ENCODE assay signal across 16 cellular contexts in the genomic region with DNA sequence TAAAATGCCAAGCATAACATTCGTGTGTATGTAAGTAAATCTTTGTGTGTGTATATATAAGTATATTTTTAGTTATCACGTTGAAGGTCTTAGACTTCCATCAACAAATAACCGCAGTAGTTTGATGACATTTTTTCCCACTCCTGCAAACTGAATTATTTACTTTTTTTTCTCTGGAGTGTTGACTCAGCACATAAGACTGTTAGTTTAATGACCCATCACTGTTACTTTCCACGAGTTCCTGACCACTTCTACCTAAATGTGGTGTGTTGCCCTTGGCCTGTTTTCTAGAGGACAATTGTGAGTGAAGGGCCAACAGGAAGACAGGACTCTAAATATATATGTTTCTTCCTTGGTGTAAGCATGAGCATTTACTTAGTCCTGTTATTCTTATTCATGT.
DNase-seq lines count a peak whose midpoint lies in the region; FAIRE-seq and TF ChIP-seq lines count a peak whose summit lies in the region.
"Had no signal": no experiment of that assay in that cellular context is flagged by ENCODE, and none has a peak within 500 bp of the region (broad histone marks: within the 10 kb centered on the region; RNA-seq: fewer than 3 reads in every experiment).

No MANE protein-coding gene starts in this region.

- H3K27me3 ChIP-seq in astrocyte (ENCODE audit: insufficient read depth, low read length), result no peaks in the 10 kb centered on the region
- no peaks in the 10 kb centered on the region for H3K27me3 ChIP-seq in suprapubic skin

- WGBS in suprapubic skin, result 61% methylated on average over 4 of the region's 4 CpGs

- H2AFZ ChIP-seq in astrocyte (ENCODE audit: low read depth, low read length), result no peak overlapping the region

- H3K27ac Mint-ChIP-seq in astrocyte (ENCODE audit: unreplicated experiment), result no peak overlapping the region
- H3K27ac Mint-ChIP-seq: progenitor cell of endocrine pancreas had no signal

- peaks cover 5% of the 10 kb centered on the region for H3K36me3 ChIP-seq in astrocyte (ENCODE audit: insufficient read depth, low read length)
- no peaks in the 10 kb centered on the region for H3K36me3 ChIP-seq in suprapubic skin

- H3K9me3 Mint-ChIP-seq in astrocyte (ENCODE audit: unreplicated experiment), result no peaks in the 10 kb centered on the region

- TF ChIP-seq POLR2A in suprapubic skin (IDR thresholded peaks at IDR 0.05), result no peak

- FAIRE-seq in astrocyte (lab: Jason Lieb, UNC), result peak; percentile 63
- peak; percentile 93 for FAIRE-seq in islet of Langerhans (lab: Jason Lieb, UNC)
- FAIRE-seq: frontal cortex had no signal

- TF ChIP-seq CTCF in astrocyte (IDR thresholded peaks at IDR 0.05; ENCODE audit: insufficient read depth, low read depth, low read length) (no peak), suprapubic skin (IDR thresholded peaks at IDR 0.05) (no peak)

- DNase-seq in A172 (ENCODE audit: low spot score), result peak; percentile 81
- peak; percentile 77 for DNase-seq in HS-27A (ENCODE audit: low read depth)
- peak; percentile 94 for DNase-seq in astrocyte (ENCODE audit: low read depth)
- no peak for DNase-seq in NCI-H1092 (lab: John Stamatoyannopoulos, UW)
- DNase-seq in suprapubic skin (ENCODE audit: low spot score in 2 of 2), result no peak
- no peak for DNase-seq in GDM1 (lab: John Stamatoyannopoulos, UW)
- DNase-seq in stimulated activated CD8-positive, alpha-beta memory T cell treated with anti-CD3 and anti-CD28 coated beads, Interleukin-4, amount 100 ng/mL, for 48 hours, result no peak
- DNase-seq: AML-193, aorta, GF-D8, left ventricle myocardium superior, NCI-H187 treated with DMSO at 0.1 percent for 48 hours had no signal

- H3K4me3 ChIP-seq in astrocyte (ENCODE audit: insufficient read depth, low read depth, low read length) (no peak overlapping the region), suprapubic skin (no peak overlapping the region)

- H3K79me2 ChIP-seq in astrocyte (ENCODE audit: insufficient read depth, low read length), result no peaks in the 10 kb centered on the region

- H3K36me3 Mint-ChIP-seq in astrocyte (ENCODE audit: low read depth, unreplicated experiment), result peaks cover 15% of the 10 kb centered on the region

- H3K9me3 ChIP-seq in astrocyte (ENCODE audit: insufficient read depth, low read depth, low read length), result no peaks in the 10 kb centered on the region
- H3K9me3 ChIP-seq in suprapubic skin, result no peaks in the 10 kb centered on the region

- H3K4me1 ChIP-seq in astrocyte (ENCODE audit: insufficient read depth, low read length) (peaks cover 13% of the 10 kb centered on the region), suprapubic skin (peaks cover 1% of the 10 kb centered on the region)

- no peak for TF ChIP-seq EP300 in suprapubic skin (IDR thresholded peaks at IDR 0.05)

- H3K27me3 Mint-ChIP-seq in astrocyte (ENCODE audit: low read depth, unreplicated experiment), result no peaks in the 10 kb centered on the region
- H3K27me3 Mint-ChIP-seq: progenitor cell of endocrine pancreas had no signal

- H3K4me2 ChIP-seq in astrocyte (ENCODE audit: low read length), result peak overlapping the region; percentile 27

- H3K4me1 Mint-ChIP-seq in astrocyte (ENCODE audit: low read depth, unreplicated experiment), result peaks cover 23% of the 10 kb centered on the region

- no peak overlapping the region for H3K9ac ChIP-seq in astrocyte (ENCODE audit: low read length)

- peaks cover 3% of the 10 kb centered on the region for H4K20me1 ChIP-seq in astrocyte (ENCODE audit: insufficient read depth, low read length)

- H3K4me3 Mint-ChIP-seq in astrocyte (ENCODE audit: unreplicated experiment), result no peak overlapping the region

- H3K27ac ChIP-seq in astrocyte (ENCODE audit: low read depth, low read length) (peak overlapping the region; percentile 43), suprapubic skin (no peak overlapping the region)
- H3K27ac ChIP-seq: VCaP had no signal

Comparison
In these comparisons a context has a peak if more than half of its experiments do, and no peak if none do; other contexts are left out.
1. DNase-seq: peak in A172 (single experiment), HS-27A (single experiment) and astrocyte (single experiment); none in NCI-H1092 (single experiment), suprapubic skin (0 of 2), GDM1 (single experiment) and stimulated activated CD8-positive, alpha-beta memory T cell treated with anti-CD3 and anti-CD28 coated beads, Interleukin-4, amount 100 ng/mL, for 48 hours (single experiment).